Comparison of ENCODE assay signal across 8 cellular contexts in the genomic region with DNA sequence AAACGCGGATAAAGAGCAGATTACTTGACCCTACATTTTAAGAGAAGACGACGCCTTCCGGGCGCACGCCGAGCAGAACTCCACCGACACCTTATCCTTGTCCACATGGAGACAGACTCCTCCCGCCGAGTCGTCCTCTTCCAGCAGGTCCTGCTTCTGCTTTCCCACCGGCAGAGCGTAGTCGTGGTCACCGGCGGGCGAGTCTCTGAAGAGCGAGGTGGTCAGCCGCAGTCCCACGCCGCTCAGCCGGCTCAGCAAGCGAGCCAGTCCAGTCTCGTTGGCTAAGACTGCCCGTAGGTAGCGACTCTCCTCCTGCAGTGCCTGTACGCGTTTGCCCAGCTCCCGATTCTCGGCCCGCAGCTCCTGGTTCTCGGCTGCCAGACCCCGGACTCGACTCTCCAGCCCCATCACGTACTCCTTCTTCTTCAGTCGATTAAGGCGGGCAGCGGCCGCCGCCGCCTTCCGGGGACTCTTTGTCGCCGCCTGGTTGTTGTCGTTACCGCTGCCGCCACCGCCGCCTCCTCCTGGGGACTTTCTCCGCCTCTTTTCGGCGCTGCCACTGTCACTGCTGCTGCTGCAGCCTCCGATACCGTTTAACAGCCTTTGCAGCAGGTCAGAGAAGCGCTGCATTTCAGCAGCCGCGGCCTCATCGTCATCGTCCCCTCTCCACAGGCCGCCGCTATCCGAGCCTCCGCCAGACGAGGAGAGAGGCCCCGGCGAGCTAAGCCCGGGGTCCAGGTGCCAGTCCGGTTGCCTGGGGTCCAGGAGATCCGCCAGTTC.
DNase-seq lines count a peak whose midpoint lies in the region; ATAC-seq and TF ChIP-seq lines count a peak whose summit lies in the region.

No MANE protein-coding gene starts in this region.

- peak; percentile 79 for TF ChIP-seq CTCF in VCaP (conservative IDR thresholded peaks at IDR 0.05)

- ATAC-seq in GM18499 (IDR thresholded peaks at IDR 0.05; ENCODE audit: insufficient read depth, unreplicated experiment) (peak; percentile 41), HG02884 (IDR thresholded peaks at IDR 0.05; ENCODE audit: unreplicated experiment) (peak; percentile 60)

- in situ Hi-C loops in T47D (cut with HindIII; ENCODE audit: low pct_unique_long_range_greater_than_20kb, low sequenced_read_pairs): no loop called here

- peak; percentile 47 for DNase-seq in 8988T
- peak; percentile 75 for DNase-seq in NCI-H146 (lab: John Stamatoyannopoulos, UW)
- peak; percentile 81 to 84 for DNase-seq in T47D (ENCODE audit: low read depth in 1 of 2, low spot score in 1 of 2)
- peak; percentile 49 for DNase-seq in iris pigment epithelial cell (ENCODE audit: low read depth)
- DNase-seq in stimulated activated CD4-positive, alpha-beta T cell treated with anti-CD3 and anti-CD28 coated beads, Interleukin-12 subunit alpha, Interleukin-12 subunit beta, amount 100 ng/mL, for 48 hours (ENCODE audit: low read depth in 2 of 3, low spot score in 1 of 3): peak; percentile 77 to 83 (median 79)

- peak overlapping the region; percentile 98 for H3K27ac ChIP-seq in VCaP

Comparison
In these comparisons a context has a peak if more than half of its experiments do, and no peak if none do; other contexts are left out.
1. Peak in every context shown above with its lines: DNase-seq, ATAC-seq and H3K27ac ChIP-seq.